Comparison of ENCODE assay signal across 8 cellular contexts in genomic region chr7:29113384-29114102, GRCh38. TPM values are rescaled to one million over a fixed set of nuclear protein-coding genes. Genes with fewer than 3 reads are reported as not detected.
DNase-seq lines count a peak whose midpoint lies in the region; ATAC-seq and TF ChIP-seq lines count a peak whose summit lies in the region.

No MANE protein-coding gene starts in this region.

- H3K27me3 Mint-ChIP-seq in activated naive CD4-positive, alpha-beta T cell treated with anti-CD3 and anti-CD28 coated beads, Interleukin-2, amount 10 ng/mL, durations not matched to agents 7 days and 5 days, result peaks cover 42% of the 10 kb centered on the region
- H3K27me3 Mint-ChIP-seq in T-cell, result peaks cover 4 to 19% of the 10 kb centered on the region in 2 donors

- H3K4me1 ChIP-seq in osteoblast (ENCODE audit: insufficient read depth, low read length), result no peaks in the 10 kb centered on the region

- H3K4me3 Mint-ChIP-seq in activated naive CD4-positive, alpha-beta T cell treated with anti-CD3 and anti-CD28 coated beads, Interleukin-2, amount 10 ng/mL, durations not matched to agents 7 days and 5 days, result no peak overlapping the region
- H3K4me3 Mint-ChIP-seq in T-cell, result no peak overlapping the region

- no peak for ATAC-seq in T-cell (replicated peaks in 1 of 4)
- no peak for ATAC-seq in HG02759 (IDR thresholded peaks at IDR 0.05; ENCODE audit: unreplicated experiment)
- ATAC-seq in GM19351 (IDR thresholded peaks at IDR 0.05; ENCODE audit: unreplicated experiment), result no peak

- no peak overlapping the region for H3K27ac Mint-ChIP-seq in activated naive CD4-positive, alpha-beta T cell treated with anti-CD3 and anti-CD28 coated beads, Interleukin-2, amount 10 ng/mL, durations not matched to agents 7 days and 5 days
- H3K27ac Mint-ChIP-seq in T-cell, result no peak overlapping the region

- no peaks in the 10 kb centered on the region for H3K36me3 ChIP-seq in osteoblast (ENCODE audit: insufficient read depth, low read length)

- no peaks in the 10 kb centered on the region for H3K36me3 Mint-ChIP-seq in activated naive CD4-positive, alpha-beta T cell treated with anti-CD3 and anti-CD28 coated beads, Interleukin-2, amount 10 ng/mL, durations not matched to agents 7 days and 5 days
- H3K36me3 Mint-ChIP-seq in T-cell, result no peaks in the 10 kb centered on the region

- peaks cover 30% of the 10 kb centered on the region for H3K27me3 ChIP-seq in osteoblast (ENCODE audit: insufficient read depth, low read length)

- no peaks in the 10 kb centered on the region for H4K20me1 ChIP-seq in osteoblast (ENCODE audit: insufficient read depth, low read length)

- H3K4me2 ChIP-seq in osteoblast (ENCODE audit: insufficient read depth, low read length), result no peak overlapping the region

- peak; percentile 23 for DNase-seq in activated naive CD4-positive, alpha-beta T cell treated with anti-CD3 and anti-CD28 coated beads, Interleukin-2, amount 10 ng/mL, durations not matched to agents 7 days and 5 days
- no peak for DNase-seq in activated naive CD4-positive, alpha-beta T cell treated with anti-CD3 and anti-CD28 coated beads, Interleukin-2, amount 50 U/mL, for 16 hours
- peak; percentile 35 for DNase-seq in NCI-H748 treated with DMSO at 0.1 percent for 48 hours (lab: John Stamatoyannopoulos, UW)
- peak; percentile 61 for DNase-seq in dermis blood vessel endothelial cell
- no peak for DNase-seq in osteoblast (ENCODE audit: insufficient read length, low spot score, missing footprints)
- DNase-seq in T-cell, result no peak

- H3K9me3 Mint-ChIP-seq in activated naive CD4-positive, alpha-beta T cell treated with anti-CD3 and anti-CD28 coated beads, Interleukin-2, amount 10 ng/mL, durations not matched to agents 7 days and 5 days, result no peaks in the 10 kb centered on the region
- H3K9me3 Mint-ChIP-seq in T-cell, result no peaks in the 10 kb centered on the region

- H3K9me3 ChIP-seq in osteoblast (ENCODE audit: low read depth, low read length), result no peaks in the 10 kb centered on the region

- H3K4me1 Mint-ChIP-seq in activated naive CD4-positive, alpha-beta T cell treated with anti-CD3 and anti-CD28 coated beads, Interleukin-2, amount 10 ng/mL, durations not matched to agents 7 days and 5 days, result peaks cover 14% of the 10 kb centered on the region
- H3K4me1 Mint-ChIP-seq in T-cell, result peaks cover 5 to 12% (median 9%) of the 10 kb centered on the region in 3 donors

- H2AFZ ChIP-seq in osteoblast (ENCODE audit: low read length), result no peak overlapping the region

- no peak overlapping the region for H3K27ac ChIP-seq in osteoblast (ENCODE audit: low read depth, low read length)

- peak; percentile 25 for TF ChIP-seq CTCF in osteoblast (IDR thresholded peaks at IDR 0.05; ENCODE audit: extremely low read depth, low read depth, low read length)

- no peaks in the 10 kb centered on the region for H3K79me2 ChIP-seq in osteoblast (ENCODE audit: insufficient read depth, low read length)

- POLR2A ChIA-PET in T-cell (lab: Charles Lee), result no interaction called here

- H3K4me3 ChIP-seq in osteoblast (ENCODE audit: insufficient read depth, low read length), result no peak overlapping the region

- CTCF ChIA-PET in activated naive CD4-positive, alpha-beta T cell treated with anti-CD3 and anti-CD28 coated beads, Interleukin-2, amount 10 ng/mL, durations not matched to agents 7 days and 5 days (lab: Charles Lee), result interaction anchor here (0.9 to 2.6 kb wide), 8 partner anchors 7 to 295 kb away, joined by 3 to 8 read pairs (median 4); no protein-coding TSS in a partner anchor
- CTCF ChIA-PET in T-cell (lab: Charles Lee), result interaction anchor here in 1 of 2 donors (0.7 kb wide), 1 partner anchor 24 kb away, joined by 3 read pairs; no protein-coding TSS in a partner anchor

RNA-seq across cellular contexts. Expression of gene CPVL, which starts 32.8 kb away (rescaled TPM):
- 0.93 and 5.6 TPM in 2 replicates for total RNA-seq in dermis blood vessel endothelial cell
- 0.36 TPM in 1 of 2 replicates, not detected in the other for total RNA-seq in osteoblast
- 1 to 10 TPM in 2 of 5 donors, under 1 TPM in 3; 0.47 to 1.6 (median 0.66) TPM for total RNA-seq in T-cell

Comparison
In these comparisons a context has a peak if more than half of its experiments do, and no peak if none do; other contexts are left out.
1. DNase-seq: peak in activated naive CD4-positive, alpha-beta T cell treated with anti-CD3 and anti-CD28 coated beads, Interleukin-2, amount 10 ng/mL, durations not matched to agents 7 days and 5 days (single experiment), NCI-H748 treated with DMSO at 0.1 percent for 48 hours (single experiment) and dermis blood vessel endothelial cell (single experiment); none in activated naive CD4-positive, alpha-beta T cell treated with anti-CD3 and anti-CD28 coated beads, Interleukin-2, amount 50 U/mL, for 16 hours (single experiment), osteoblast (single experiment) and T-cell (0 of 34).